ENCODE assay signal across 1 cellular context in genomic region chr13:113730831-113731191, GRCh38.
TF ChIP-seq lines count a peak whose summit lies in the region.

No MANE protein-coding gene starts in this region.

TF ChIP-seq in H1, 55 proteins besides CTCF, POLR2A, EP300 and RAD21 (continued from another document):
- no peak for TF ChIP-seq TAF7 (optimal IDR thresholded peaks at IDR 0.05; ENCODE audit: borderline replicate concordance, low read depth, low read length)
- no peak for TF ChIP-seq EGR1 (IDR thresholded peaks at IDR 0.05; ENCODE audit: borderline replicate concordance, low read depth, low read length)
- TF ChIP-seq CHD7 (IDR thresholded peaks at IDR 0.05; ENCODE audit: insufficient replicate concordance, low read length), result no peak
- no peak for TF ChIP-seq CHD1 (IDR thresholded peaks at IDR 0.05; ENCODE audit: low read depth, low read length)
- TF ChIP-seq SIRT6 (IDR thresholded peaks at IDR 0.05; ENCODE audit: low read length), result no peak
- no peak for TF ChIP-seq SIN3A (conservative IDR thresholded peaks at IDR 0.05 in 1 of 2, IDR thresholded peaks at IDR 0.05 in 1 of 2; ENCODE audit: low read depth in 1 of 2, low read length in 2 of 2)
- TF ChIP-seq ZNF274 (IDR thresholded peaks at IDR 0.05; ENCODE audit: borderline replicate concordance, extremely low read depth, low read length), result no peak
- no peak for TF ChIP-seq SP4 (IDR thresholded peaks at IDR 0.05; ENCODE audit: low read length)
- TF ChIP-seq BRCA1 (IDR thresholded peaks at IDR 0.05; ENCODE audit: low read depth, low read length), result no peak
- no peak for TF ChIP-seq MAFK (IDR thresholded peaks at IDR 0.05; ENCODE audit: low read depth, low read length)
- TF ChIP-seq POLR2AphosphoS5 (IDR thresholded peaks at IDR 0.05; ENCODE audit: low read depth, low read length), result no peak
